Comparison of ENCODE assay signal across 8 cellular contexts in the genomic region with DNA sequence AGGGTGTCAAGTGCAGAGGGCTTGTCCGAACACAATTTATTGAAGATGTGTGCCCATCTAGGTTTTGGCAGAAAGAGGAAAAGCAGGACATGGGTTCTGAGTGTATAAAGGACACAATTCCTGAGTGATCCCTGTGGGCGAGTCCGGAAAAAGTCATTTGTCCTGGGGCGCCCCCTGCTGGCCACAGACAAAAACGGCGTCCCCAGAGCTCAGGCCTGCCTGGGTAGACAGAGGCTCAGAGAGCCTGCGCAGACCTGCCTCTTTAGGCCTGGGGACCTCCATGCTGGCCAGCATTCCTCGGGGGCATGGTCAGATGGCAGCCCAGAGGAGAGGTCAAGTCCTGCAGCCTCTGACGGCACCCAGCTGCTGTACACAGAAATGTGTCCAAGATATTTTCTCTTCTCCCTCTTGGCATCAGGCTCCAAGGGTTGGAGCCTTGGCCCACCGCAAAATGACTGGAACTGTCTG.
DNase-seq lines count a peak whose midpoint lies in the region; ATAC-seq and TF ChIP-seq lines count a peak whose summit lies in the region.

No MANE protein-coding gene starts in this region.

- intact Hi-C loops in left lung (cut with DNase I): loop anchor here in 1 of 2 donors (5.0 kb wide), 1 partner anchor 111 kb away; no protein-coding TSS in a partner anchor

- H3K9me3 ChIP-seq in left lung: no peaks in the 10 kb centered on the region

- H3K4me3 ChIP-seq in choroid plexus epithelial cell (ENCODE audit: low read depth, low read length): no peak overlapping the region
- H3K4me3 ChIP-seq in left lung: no peak overlapping the region

- peak; percentile 47 for DNase-seq in GOT3 (lab: John Stamatoyannopoulos, UW)
- peak; percentile 81 for DNase-seq in NCI-H2227 (lab: John Stamatoyannopoulos, UW; ENCODE audit: unreplicated experiment)
- peak; percentile 62 to 75 for DNase-seq in activated CD4-positive, alpha-beta T cell treated with anti-CD3 and anti-CD28 coated beads for 4 hours
- peak; percentile 75 for DNase-seq in choroid plexus epithelial cell (ENCODE audit: low read depth)
- DNase-seq in left lung: peak; percentile 73 to 92
- peak; percentile 24 to 73 (median 54) for DNase-seq in stimulated activated CD4-positive, alpha-beta T cell treated with anti-CD3 and anti-CD28 coated beads, TNF-alpha, amount 100 ng/mL, for 1 hour (ENCODE audit: low read depth in 3 of 3, low spot score in 1 of 3)

- H3K36me3 ChIP-seq in left lung: no peaks in the 10 kb centered on the region

- H3K27me3 ChIP-seq in left lung: peaks cover 0 to 20% of the 10 kb centered on the region in 2 donors

- ATAC-seq in left lung: peak; percentile 94
- ATAC-seq in HG02610 (IDR thresholded peaks at IDR 0.05; ENCODE audit: unreplicated experiment): no peak

- H3K27ac ChIP-seq in C4-2B (no peak overlapping the region), left lung (no peak overlapping the region)

- no peaks in the 10 kb centered on the region for H3K4me1 ChIP-seq in left lung

- TF ChIP-seq CTCF in C4-2B (conservative IDR thresholded peaks at IDR 0.05) (peak; percentile 96), choroid plexus epithelial cell (conservative IDR thresholded peaks at IDR 0.05; ENCODE audit: low read depth, low read length) (peak; percentile 85), left lung (IDR thresholded peaks at IDR 0.05) (peak; percentile 93 to 95)
